In genomic region chr13:23980160-23980551, GRCh38 we compare ENCODE assay signal across 8 cellular contexts.
DNase-seq lines count a peak whose midpoint lies in the region; ATAC-seq lines count a peak whose summit lies in the region.

No MANE protein-coding gene starts in this region.

- peaks cover 29% of the 10 kb centered on the region for H3K27me3 Mint-ChIP-seq in activated CD8-positive, alpha-beta memory T cell treated with anti-CD3 and anti-CD28 coated beads, Interleukin-2, amount 10 ng/mL, durations not matched to agents 7 days and 5 days

- H3K27ac Mint-ChIP-seq in activated CD8-positive, alpha-beta memory T cell treated with anti-CD3 and anti-CD28 coated beads, Interleukin-2, amount 10 ng/mL, durations not matched to agents 7 days and 5 days, result peak overlapping the region; percentile 64

- H3K36me3 Mint-ChIP-seq in activated CD8-positive, alpha-beta memory T cell treated with anti-CD3 and anti-CD28 coated beads, Interleukin-2, amount 10 ng/mL, durations not matched to agents 7 days and 5 days, result no peaks in the 10 kb centered on the region

- no peaks in the 10 kb centered on the region for H3K27me3 ChIP-seq in endocrine pancreas (ENCODE audit: control insufficient read depth, insufficient read depth, low read length)
- no peaks in the 10 kb centered on the region for H3K27me3 ChIP-seq in mesenchymal stem cell (ENCODE audit: control insufficient read depth in 1 of 2, insufficient read depth in 1 of 2, low read length in 2 of 2)

- peak overlapping the region; percentile 12 for H4K8ac ChIP-seq in mesenchymal stem cell (ENCODE audit: low read length)

- peak overlapping the region; percentile 68 for H3K9ac ChIP-seq in endocrine pancreas (ENCODE audit: control insufficient read depth, insufficient read depth, low read length)
- H3K9ac ChIP-seq in mesenchymal stem cell (ENCODE audit: low read length), result peak overlapping the region; percentile 98

- H2BK15ac ChIP-seq in mesenchymal stem cell (ENCODE audit: low read depth, poor library complexity, severe bottlenecking), result peak overlapping the region; percentile 63

- WGBS in mesenchymal stem cell, result 0% methylated on average over 24 of the region's 28 CpGs

- peak; percentile 3 to 18 for DNase-seq in SHP77 (lab: John Stamatoyannopoulos, UW)
- DNase-seq in SHP77 treated with DMSO at 0.1 percent for 48 hours (lab: John Stamatoyannopoulos, UW), result no peak
- DNase-seq in NCI-H524 treated with DMSO at 0.1 percent for 48 hours (lab: John Stamatoyannopoulos, UW), result peak; percentile 27
- DNase-seq in activated CD8-positive, alpha-beta memory T cell treated with anti-CD3 and anti-CD28 coated beads, Interleukin-2, amount 10 ng/mL, durations not matched to agents 7 days and 5 days, result peak; percentile 94
- DNase-seq in mesenchymal stem cell, result peak; percentile 92
- DNase-seq in stimulated activated CD8-positive, alpha-beta memory T cell treated with anti-CD3 and anti-CD28 coated beads, Interleukin-12 subunit alpha, Interleukin-12 subunit beta, amount 100 ng/mL, for 24 hours (ENCODE audit: extremely low read depth), result peak; percentile 71

- no peak overlapping the region for H3K18ac ChIP-seq in mesenchymal stem cell (ENCODE audit: low read depth in 1 of 2, low read length in 2 of 2)

- ATAC-seq in HG03060 (IDR thresholded peaks at IDR 0.05; ENCODE audit: low read depth, unreplicated experiment), result peak; percentile 82
- ATAC-seq in activated CD8-positive, alpha-beta memory T cell treated with anti-CD3 and anti-CD28 coated beads, Interleukin-2, amount 10 ng/mL, durations not matched to agents 7 days and 5 days, result peak; percentile 89

- peak overlapping the region; percentile 99 for H3K4me2 ChIP-seq in mesenchymal stem cell (ENCODE audit: low read length, poor library complexity, severe bottlenecking)

- no peak overlapping the region for H2BK5ac ChIP-seq in mesenchymal stem cell (ENCODE audit: low read depth, low read length, poor library complexity, severe bottlenecking)

- H3K4me1 ChIP-seq in endocrine pancreas (ENCODE audit: control insufficient read depth, insufficient read depth, low read length), result peaks cover 4% of the 10 kb centered on the region
- peaks cover 4% of the 10 kb centered on the region for H3K4me1 ChIP-seq in mesenchymal stem cell (ENCODE audit: control insufficient read depth, insufficient read depth, low read depth, low read length)

- H3K23ac ChIP-seq in mesenchymal stem cell (ENCODE audit: low read length in 2 of 2), result no peak overlapping the region

- H3K4me1 Mint-ChIP-seq in activated CD8-positive, alpha-beta memory T cell treated with anti-CD3 and anti-CD28 coated beads, Interleukin-2, amount 10 ng/mL, durations not matched to agents 7 days and 5 days, result peaks cover 13% of the 10 kb centered on the region

- H2BK12ac ChIP-seq in mesenchymal stem cell (ENCODE audit: low read length in 2 of 2), result no peak overlapping the region

- H3K4me3 Mint-ChIP-seq in activated CD8-positive, alpha-beta memory T cell treated with anti-CD3 and anti-CD28 coated beads, Interleukin-2, amount 10 ng/mL, durations not matched to agents 7 days and 5 days, result peak overlapping the region; percentile 78

- no peak overlapping the region for H3K14ac ChIP-seq in mesenchymal stem cell (ENCODE audit: low read length in 2 of 2)

- no peaks in the 10 kb centered on the region for H3K9me3 ChIP-seq in endocrine pancreas (ENCODE audit: control insufficient read depth, low read length)
- no peaks in the 10 kb centered on the region for H3K9me3 ChIP-seq in mesenchymal stem cell (ENCODE audit: control insufficient read depth, low read length)

- no peak overlapping the region for H3K4ac ChIP-seq in mesenchymal stem cell (ENCODE audit: low read depth in 1 of 2, low read length in 2 of 2)

- H3K9me3 Mint-ChIP-seq in activated CD8-positive, alpha-beta memory T cell treated with anti-CD3 and anti-CD28 coated beads, Interleukin-2, amount 10 ng/mL, durations not matched to agents 7 days and 5 days (ENCODE audit: low read depth), result no peaks in the 10 kb centered on the region

- no peak overlapping the region for H4K91ac ChIP-seq in mesenchymal stem cell (ENCODE audit: low read length)

- no peaks in the 10 kb centered on the region for H3K79me1 ChIP-seq in mesenchymal stem cell (replicated peaks; ENCODE audit: low read length, poor library complexity, severe bottlenecking)

- H3K4me3 ChIP-seq in endocrine pancreas (ENCODE audit: control insufficient read depth, insufficient read depth, low read length) (peak overlapping the region; percentile 60), mesenchymal stem cell (ENCODE audit: insufficient read depth in 1 of 2, low read depth in 1 of 2, low read length in 2 of 2) (peak overlapping the region; percentile 62 to 99)

- peak overlapping the region; percentile 56 for H2AFZ ChIP-seq in mesenchymal stem cell (ENCODE audit: low read depth, low read length)

- no peak overlapping the region for H2BK120ac ChIP-seq in mesenchymal stem cell (ENCODE audit: low read depth, low read length)

- H2AK5ac ChIP-seq in mesenchymal stem cell (ENCODE audit: low read length, severe bottlenecking), result no peak overlapping the region

- no peak overlapping the region for H3K27ac ChIP-seq in mesenchymal stem cell (ENCODE audit: low read length, poor library complexity, severe bottlenecking)

- CTCF ChIA-PET in activated CD8-positive, alpha-beta memory T cell treated with anti-CD3 and anti-CD28 coated beads, Interleukin-2, amount 10 ng/mL, durations not matched to agents 7 days and 5 days (lab: Charles Lee), result interaction anchor here (0.8 to 1.7 kb wide), 4 partner anchors 19 to 74 kb away, joined by 3 to 4 read pairs (median 4); no protein-coding TSS in a partner anchor

- H3K36me3 ChIP-seq in endocrine pancreas (ENCODE audit: control insufficient read depth, insufficient read depth, low read length) (no peaks in the 10 kb centered on the region), mesenchymal stem cell (ENCODE audit: control insufficient read depth in 1 of 2, insufficient read depth in 2 of 2, low read depth in 1 of 2, low read length in 2 of 2) (peaks cover 0 to 3% of the 10 kb centered on the region in 2 experiments)
